Comparison of ENCODE assay signal across 8 cellular contexts in genomic region chr3:143885803-143886427, GRCh38. TPM values are rescaled to one million over a fixed set of nuclear protein-coding genes. Genes with fewer than 3 reads are reported as not detected.
DNase-seq lines count a peak whose midpoint lies in the region; ATAC-seq and TF ChIP-seq lines count a peak whose summit lies in the region.

No MANE protein-coding gene starts in this region.

- H3K36me3 Mint-ChIP-seq in T-cell (no peaks in the 10 kb centered on the region), nephron progenitor cell (ENCODE audit: low read depth) (no peaks in the 10 kb centered on the region)

- H3K9me3 ChIP-seq in HCT116 (ENCODE audit: control insufficient read depth in 1 of 2, insufficient read depth in 1 of 2, low read depth in 1 of 2, low read length in 2 of 2): no peaks in the 10 kb centered on the region

- H3K4me3 ChIP-seq in GM12864 (ENCODE audit: low read depth, low read length) (no peak overlapping the region), HCT116 (replicated peaks in 1 of 2; ENCODE audit: low read depth in 1 of 2, low read length in 2 of 2) (no peak overlapping the region), epithelial cell of proximal tubule (ENCODE audit: low read depth, low read length) (no peak overlapping the region)

- intact Hi-C loops in HCT116 (cut with micrococcal nuclease): no loop called here

- H3K27ac Mint-ChIP-seq in T-cell: no peak overlapping the region
- no peak overlapping the region for H3K27ac Mint-ChIP-seq in nephron progenitor cell

- H3K9me3 Mint-ChIP-seq in T-cell (no peaks in the 10 kb centered on the region), nephron progenitor cell (peaks cover 4% of the 10 kb centered on the region)

- CTCF ChIA-PET in HCT116 (lab: Charles Lee) (interaction anchor here (1.0 to 1.9 kb wide), 5 partner anchors 8 to 1882 kb away, joined by 3 to 6 read pairs (median 4); no protein-coding TSS in a partner anchor), T-cell (lab: Charles Lee) (interaction anchor here (0.9 to 1.5 kb wide), 8 partner anchors 9 to 259 kb away, joined by 3 to 8 read pairs (median 4); no protein-coding TSS in a partner anchor)

- H3K9me2 ChIP-seq in HCT116 (ENCODE audit: insufficient read depth): no peaks in the 10 kb centered on the region

- TF ChIP-seq CTCF in GM12864 (IDR thresholded peaks at IDR 0.05; ENCODE audit: low read depth, low read length, missing control alignments) (peak; percentile 84), HCT116 (IDR thresholded peaks at IDR 0.05 in 2 of 3, conservative IDR thresholded peaks at IDR 0.05 in 1 of 3; ENCODE audit: borderline replicate concordance in 1 of 3, insufficient read depth in 1 of 3, low read depth in 2 of 3, low read length in 2 of 3) (peak; percentile 27 to 83 (median 76); a peak in 5 of 6 replicates), epithelial cell of proximal tubule (conservative IDR thresholded peaks at IDR 0.05; ENCODE audit: low read depth, low read length) (peak; percentile 79), nephron progenitor cell (IDR thresholded peaks at IDR 0.05) (peak; percentile 47)

- POLR2A ChIA-PET in HCT116 (lab: Charles Lee): no interaction called here
- POLR2A ChIA-PET in T-cell (lab: Charles Lee): no interaction called here

- no peaks in the 10 kb centered on the region for H3K79me2 ChIP-seq in HCT116 (ENCODE audit: insufficient read depth, low read length)

- peak; percentile 58 for TF ChIP-seq RAD21 in HCT116 (IDR thresholded peaks at IDR 0.05; ENCODE audit: low read depth)

- H3K9ac ChIP-seq in HCT116 (ENCODE audit: low read length): no peak overlapping the region

- H2AFZ ChIP-seq in HCT116 (ENCODE audit: low read depth, low read length, poor library complexity, severe bottlenecking): no peak overlapping the region

- no peak overlapping the region for H3K27ac ChIP-seq in HCT116 (ENCODE audit: low read depth, low read length)

- TF ChIP-seq POLR2A in HCT116 (IDR thresholded peaks at IDR 0.05; ENCODE audit: borderline replicate concordance, extremely low read depth, insufficient read depth, insufficient read length): no peak

- DNase-seq in AG08396 (ENCODE audit: low spot score) (peak; percentile 19), GM12864 (ENCODE audit: low read depth) (peak; percentile 42), HCT116 (ENCODE audit: low read depth, low spot score) (peak; percentile 16), LHCN-M2 (ENCODE audit: low read depth) (peak; percentile 50), T-cell (peak in 16 of 34 experiments; percentile 1 to 22 (median 5)), epithelial cell of proximal tubule (ENCODE audit: low read depth) (no peak), nephron progenitor cell (peak; percentile 7), cerebellar nuclear complex (lab: John Stamatoyannopoulos, UW) (no peak)

- H3K36me3 ChIP-seq in HCT116 (ENCODE audit: control insufficient read depth in 1 of 2, insufficient read depth in 2 of 2, low read length in 2 of 2): no peaks in the 10 kb centered on the region

- H3K4me3 Mint-ChIP-seq in T-cell: no peak overlapping the region
- H3K4me3 Mint-ChIP-seq in nephron progenitor cell: no peak overlapping the region

- no peaks in the 10 kb centered on the region for H3K27me3 ChIP-seq in HCT116 (ENCODE audit: insufficient read depth, low read length)

- no peak overlapping the region for H3K4me2 ChIP-seq in HCT116 (ENCODE audit: low read length)

- H3K4me1 Mint-ChIP-seq in T-cell (no peaks in the 10 kb centered on the region), nephron progenitor cell (peaks cover 31% of the 10 kb centered on the region)

- no TSS peak for BruUV-seq in HCT116 (replicated peaks; lab: Mats Ljungman, UMichigan)

- H4K20me1 ChIP-seq in HCT116 (ENCODE audit: insufficient read depth): no peaks in the 10 kb centered on the region

- no peaks in the 10 kb centered on the region for H3K4me1 ChIP-seq in HCT116 (ENCODE audit: control insufficient read depth in 1 of 2, insufficient read depth in 2 of 2, low read length in 2 of 2)

- H3K27me3 Mint-ChIP-seq in T-cell (peaks cover 4 to 8% of the 10 kb centered on the region in 2 donors), nephron progenitor cell (ENCODE audit: low read depth, poor library complexity) (peaks cover 4% of the 10 kb centered on the region)

- RAD21 ChIA-PET in HCT116 (lab: Charles Lee; ENCODE audit: low non-redundant PET in 1 of 2, low total read pairs in 2 of 2, uncharacterized antibody in 2 of 2, unreplicated experiment in 2 of 2): no interaction called here

- ATAC-seq in HCT116 (peak; percentile 96), T-cell (replicated peaks in 1 of 4) (peak in 3 of 4 experiments; percentile 57 to 84 (median 62))

TF ChIP-seq in HCT116, 20 proteins besides CTCF, POLR2A, EP300 and RAD21:
- TF ChIP-seq ELF1 (IDR thresholded peaks at IDR 0.05; ENCODE audit: borderline replicate concordance, low read depth) (no peak), REST (IDR thresholded peaks at IDR 0.05; ENCODE audit: low read depth) (no peak), FOSL1 (IDR thresholded peaks at IDR 0.05; ENCODE audit: low read depth) (no peak), MAX (IDR thresholded peaks at IDR 0.05) (no peak), SRF (IDR thresholded peaks at IDR 0.05; ENCODE audit: low read depth) (no peak), ATF3 (IDR thresholded peaks at IDR 0.05) (no peak), YY1 (IDR thresholded peaks at IDR 0.05; ENCODE audit: extremely low read depth, insufficient replicate concordance, low read depth, low read length) (no peak), TCF7L2 (IDR thresholded peaks at IDR 0.05; ENCODE audit: borderline replicate concordance, extremely low read depth, insufficient read depth, insufficient read length) (no peak)

RNA-seq across cellular contexts. Expression of gene SLC9A9, which starts 37.6 kb away (rescaled TPM):
- 0.20 TPM for total RNA-seq in HCT116 (2021; ENCODE audit: unreplicated experiment)
- 0.32 and 0.60 TPM in 2 replicates for polyA plus RNA-seq in HCT116 (2012)
- 7.9 and 8.4 TPM in 2 replicates for total RNA-seq in LHCN-M2 (2014; rRNA removed)
- 3.6 TPM for polyA plus RNA-seq in LHCN-M2 (2012)
- 10 to 100 TPM; 11.2 to 36.8 (median 17.8) TPM for total RNA-seq in T-cell
- 0.17 and 0.80 TPM in 2 replicates for total RNA-seq in epithelial cell of proximal tubule

Comparison
In these comparisons a context has a peak if more than half of its experiments do, and no peak if none do; other contexts are left out.
1. DNase-seq: peak in AG08396 (single experiment), GM12864 (single experiment), HCT116 (single experiment), LHCN-M2 (single experiment) and nephron progenitor cell (single experiment); none in epithelial cell of proximal tubule (single experiment) and cerebellar nuclear complex (0 of 2).
2. Peak in every context shown above with its lines, with median percentiles within 50 percentile points of each other: CTCF ChIP-seq.